ENCODE assay signal across 1 cellular context in genomic region chr19:54457773-54458647, GRCh38.
TF ChIP-seq lines count a peak whose summit lies in the region.

No MANE protein-coding gene starts in this region.

TF ChIP-seq in K562, 482 proteins besides CTCF, POLR2A, EP300 and RAD21:
- TF ChIP-seq BRD9 (IDR thresholded peaks at IDR 0.05; ENCODE audit: low read depth, partially characterized antibody) (no peak), RBFOX2 (IDR thresholded peaks at IDR 0.05; ENCODE audit: low read depth, low read length) (peak; percentile 52), ELF1 (tag; IDR thresholded peaks at IDR 0.05) (no peak), SUPT5H (IDR thresholded peaks at IDR 0.05) (0 out of 2 replicates have a peak, but pooled peaks have one; percentile 30), POLR2G (IDR thresholded peaks at IDR 0.05; ENCODE audit: low read depth, low read length) (peak; percentile 45)
